Comparison of ENCODE assay signal across 17 cellular contexts in the genomic region with DNA sequence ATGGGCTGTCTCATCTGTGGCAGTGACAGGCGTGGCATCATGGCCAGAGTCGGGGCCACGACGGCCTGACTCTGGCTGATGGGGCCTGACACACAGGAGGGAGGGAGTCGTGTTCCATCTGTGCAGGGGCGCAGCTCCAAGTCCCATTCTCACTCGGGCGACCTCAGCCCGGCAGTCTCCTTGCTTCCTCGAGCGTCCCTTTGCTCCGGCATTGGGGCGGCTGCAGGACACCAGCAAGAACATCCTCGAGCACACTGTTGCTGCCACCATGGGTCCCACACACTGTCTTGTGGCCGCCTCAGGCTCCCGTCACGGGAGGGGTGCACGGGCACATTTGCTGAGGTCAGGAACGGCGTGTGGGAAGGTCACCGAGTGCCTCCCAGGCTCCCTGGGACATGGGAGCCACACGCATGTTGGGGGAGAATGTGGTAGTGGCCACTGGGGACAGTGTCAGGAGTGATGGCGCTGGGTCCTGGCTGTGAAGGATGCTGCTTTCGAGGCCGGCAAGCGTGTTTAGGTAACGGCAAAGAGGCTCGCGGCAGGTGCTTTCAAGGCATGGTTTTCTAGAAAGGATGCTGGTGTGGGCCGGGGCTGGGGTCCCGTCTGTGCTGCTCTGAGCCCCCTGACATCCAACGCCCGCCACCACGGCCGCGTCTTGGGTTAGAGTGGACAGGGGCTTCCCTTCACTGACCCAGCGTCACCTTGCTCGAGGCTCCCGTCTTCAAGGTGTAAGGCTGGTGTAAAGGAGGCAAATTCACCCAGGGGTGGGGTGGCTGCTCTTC. TPM values are rescaled to one million over a fixed set of nuclear protein-coding genes. Genes with fewer than 3 reads are reported as not detected.
DNase-seq lines count a peak whose midpoint lies in the region; ATAC-seq, FAIRE-seq and TF ChIP-seq lines count a peak whose summit lies in the region.
"Had no signal": no experiment of that assay in that cellular context is flagged by ENCODE, and none has a peak within 500 bp of the region (broad histone marks: within the 10 kb centered on the region; RNA-seq: fewer than 3 reads in every experiment).

No MANE protein-coding gene starts in this region.

- H3K4me3 ChIP-seq in K562 (no peak overlapping the region), neuronal stem cell (ENCODE audit: low read length in 2 of 2) (no peak overlapping the region)
- no peak overlapping the region for H3K4me3 ChIP-seq in CD8-positive, alpha-beta memory T cell (ENCODE audit: low read length)
- H3K4me3 ChIP-seq: BLaER1 treated with 17β-estradiol and CSF1 and Interleukin-3, amounts not matched to agents 10 nM and 100 nM had no signal

- H3K18ac ChIP-seq in neuronal stem cell (ENCODE audit: low read length): no peak overlapping the region

- intact Hi-C loops in activated CD4-positive, alpha-beta T cell treated with anti-CD3 and anti-CD28 coated beads, Interleukin-2, amount 10 ng/mL, durations not matched to agents 24 days and 14 days (cut with micrococcal nuclease): loop anchor here (5.0 kb wide), 2 partner anchors 52 to 238 kb away; a partner anchor contains a TSS
- intact Hi-C loops in K562 (cut with micrococcal nuclease): no loop called here
- intact Hi-C loops in CD4-positive, alpha-beta T cell (cut with DNase I, micrococcal nuclease): loop anchor here in 1 of 2 experiments (5.0 kb wide), 1 partner anchor 238 kb away; a partner anchor contains a TSS

- no peak overlapping the region for H3K27ac Mint-ChIP-seq in activated CD4-positive, alpha-beta T cell treated with anti-CD3 and anti-CD28 coated beads, Interleukin-2, amount 10 ng/mL, durations not matched to agents 24 days and 14 days
- H3K27ac Mint-ChIP-seq in CD4-positive, alpha-beta T cell: no peak overlapping the region
- no peak overlapping the region for H3K27ac Mint-ChIP-seq in CD8-positive, alpha-beta memory T cell
- H3K27ac Mint-ChIP-seq in natural killer cell treated with Interleukin-12 subunit alpha and Interleukin-12 subunit beta and Interleukin-15 and Interleukin-18, amount 100 ng/mL, for 72 hours: no peak overlapping the region
- H3K27ac Mint-ChIP-seq: H9 had no signal

- 89% methylated on average over 23 of the region's 39 CpGs for WGBS in K562 (ENCODE audit: insufficient coverage, low coverage, missing lambda C conversion rate)
- WGBS in neuronal stem cell (ENCODE audit: extremely low coverage in 2 of 2, insufficient read length in 2 of 2, insufficient replicate concordance in 1 of 2), 2 donors: no CpG with 5 or more reads among the region's 39 CpGs

- CTCF ChIA-PET in K562 (lab: Yijun Ruan, JAX; ENCODE audit: low intra/inter-chr PET ratio): no interaction called here
- CTCF ChIA-PET in CD4-positive, alpha-beta T cell (lab: Charles Lee): no interaction called here
- CTCF ChIA-PET in CD8-positive, alpha-beta memory T cell (lab: Charles Lee): no interaction called here

- no peaks in the 10 kb centered on the region for H3K27me3 Mint-ChIP-seq in activated CD4-positive, alpha-beta T cell treated with anti-CD3 and anti-CD28 coated beads, Interleukin-2, amount 10 ng/mL, durations not matched to agents 24 days and 14 days
- H3K27me3 Mint-ChIP-seq in CD4-positive, alpha-beta T cell: no peaks in the 10 kb centered on the region
- peaks cover 0 to 2% of the 10 kb centered on the region in 2 donors for H3K27me3 Mint-ChIP-seq in CD8-positive, alpha-beta memory T cell
- H3K27me3 Mint-ChIP-seq in natural killer cell treated with Interleukin-12 subunit alpha and Interleukin-12 subunit beta and Interleukin-15 and Interleukin-18, amount 100 ng/mL, for 72 hours: no peaks in the 10 kb centered on the region

- no peaks in the 10 kb centered on the region for H3K9me3 ChIP-seq in K562 (replicated peaks; ENCODE audit: control insufficient read depth, insufficient read depth, low read depth, low read length)
- H3K9me3 ChIP-seq in neuronal stem cell (replicated peaks in 1 of 2; ENCODE audit: control insufficient read depth in 2 of 2, insufficient read depth in 1 of 2, low read depth in 1 of 2, low read length in 2 of 2): no peaks in the 10 kb centered on the region
- H3K9me3 ChIP-seq in CD4-positive, alpha-beta T cell (ENCODE audit: control insufficient read depth, low read length): no peaks in the 10 kb centered on the region
- no peaks in the 10 kb centered on the region for H3K9me3 ChIP-seq in CD8-positive, alpha-beta memory T cell (ENCODE audit: low read length)

- H2BK12ac ChIP-seq in neuronal stem cell (ENCODE audit: low read length): no peak overlapping the region

- 0 out of 2 replicates have a peak, but pooled peaks cover 3% of the 10 kb centered on the region for H4K20me1 ChIP-seq in K562 (replicated peaks; ENCODE audit: control insufficient read depth, insufficient read depth, low read length)

- TF ChIP-seq EP300 in K562 (IDR thresholded peaks at IDR 0.05; ENCODE audit: low read length): no peak

- H2BK15ac ChIP-seq in neuronal stem cell (ENCODE audit: low read length): no peak overlapping the region

- peaks cover 8% of the 10 kb centered on the region for H3K9me3 Mint-ChIP-seq in activated CD4-positive, alpha-beta T cell treated with anti-CD3 and anti-CD28 coated beads, Interleukin-2, amount 10 ng/mL, durations not matched to agents 24 days and 14 days
- no peaks in the 10 kb centered on the region for H3K9me3 Mint-ChIP-seq in CD4-positive, alpha-beta T cell
- peaks cover 0 to 2% (median 0%) of the 10 kb centered on the region in 5 donors for H3K9me3 Mint-ChIP-seq in CD8-positive, alpha-beta memory T cell
- no peaks in the 10 kb centered on the region for H3K9me3 Mint-ChIP-seq in natural killer cell treated with Interleukin-12 subunit alpha and Interleukin-12 subunit beta and Interleukin-15 and Interleukin-18, amount 100 ng/mL, for 72 hours

- no peaks in the 10 kb centered on the region for H3K9me1 ChIP-seq in K562 (ENCODE audit: control insufficient read depth, insufficient read depth, low read length)

- H2AFZ ChIP-seq in K562 (ENCODE audit: low read depth, low read length) (no peak overlapping the region), neuronal stem cell (ENCODE audit: low read length) (no peak overlapping the region)

- H3K4me3 Mint-ChIP-seq in activated CD4-positive, alpha-beta T cell treated with anti-CD3 and anti-CD28 coated beads, Interleukin-2, amount 10 ng/mL, durations not matched to agents 24 days and 14 days: no peak overlapping the region
- H3K4me3 Mint-ChIP-seq in CD4-positive, alpha-beta T cell: no peak overlapping the region
- H3K4me3 Mint-ChIP-seq in CD8-positive, alpha-beta memory T cell: no peak overlapping the region
- no peak overlapping the region for H3K4me3 Mint-ChIP-seq in natural killer cell treated with Interleukin-12 subunit alpha and Interleukin-12 subunit beta and Interleukin-15 and Interleukin-18, amount 100 ng/mL, for 72 hours
- H3K4me3 Mint-ChIP-seq: H9 had no signal

- in situ Hi-C loops in K562 (cut with MboI): no loop called here

- H3K9ac ChIP-seq in K562 (ENCODE audit: insufficient read depth in 1 of 2, low read depth in 2 of 2, low read length in 2 of 2) (peak overlapping the region in 1 of 2 experiments; percentile 21; a peak in 1 of 4 replicates), neuronal stem cell (ENCODE audit: low read depth, low read length, poor library complexity) (no peak overlapping the region)
- H3K9ac ChIP-seq: BLaER1 treated with 17β-estradiol and CSF1 and Interleukin-3, amounts not matched to agents 10 nM and 100 nM had no signal

- no peak overlapping the region for H2BK120ac ChIP-seq in neuronal stem cell (ENCODE audit: low read depth, low read length)

- ATAC-seq in K562: no peak
- ATAC-seq in CD4-positive, alpha-beta T cell (ENCODE audit: poor library complexity): no peak
- no peak for ATAC-seq in natural killer cell treated with Interleukin-12 subunit alpha and Interleukin-12 subunit beta and Interleukin-15 and Interleukin-18, amount 100 ng/mL, for 72 hours

- peaks cover 15% of the 10 kb centered on the region for H3K79me2 ChIP-seq in K562 (ENCODE audit: control insufficient read depth, insufficient read depth, low read length)

- no peaks in the 10 kb centered on the region; a peak in 1 of 5 replicates for H3K27me3 ChIP-seq in K562 (ENCODE audit: control insufficient read depth in 2 of 2, insufficient read depth in 2 of 2, low read length in 2 of 2)
- no peaks in the 10 kb centered on the region for H3K27me3 ChIP-seq in neuronal stem cell (ENCODE audit: control insufficient read depth in 3 of 3, insufficient read depth in 3 of 3, low read depth in 1 of 3, low read length in 3 of 3)
- no peaks in the 10 kb centered on the region for H3K27me3 ChIP-seq in CD4-positive, alpha-beta T cell (ENCODE audit: control insufficient read depth, insufficient read depth, low read length)
- H3K27me3 ChIP-seq in CD8-positive, alpha-beta memory T cell (ENCODE audit: insufficient read depth, low read length, poor library complexity, severe bottlenecking): no peaks in the 10 kb centered on the region
- H3K27me3 ChIP-seq: BLaER1 treated with 17β-estradiol and CSF1 and Interleukin-3, amounts not matched to agents 10 nM and 100 nM had no signal

- no peak overlapping the region for H2AK5ac ChIP-seq in neuronal stem cell (ENCODE audit: low read depth, low read length)

- peak; percentile 41; the same call in 1 of the 2 replicates for TF ChIP-seq POLR2A in K562 (conservative IDR thresholded peaks at IDR 0.05)

- H3K4me1 Mint-ChIP-seq in activated CD4-positive, alpha-beta T cell treated with anti-CD3 and anti-CD28 coated beads, Interleukin-2, amount 10 ng/mL, durations not matched to agents 24 days and 14 days: peaks cover 10% of the 10 kb centered on the region
- H3K4me1 Mint-ChIP-seq in CD4-positive, alpha-beta T cell (ENCODE audit: low read depth): peaks cover 10% of the 10 kb centered on the region
- H3K4me1 Mint-ChIP-seq in CD8-positive, alpha-beta memory T cell: peaks cover 4 to 14% (median 5%) of the 10 kb centered on the region in 3 donors
- H3K4me1 Mint-ChIP-seq in natural killer cell treated with Interleukin-12 subunit alpha and Interleukin-12 subunit beta and Interleukin-15 and Interleukin-18, amount 100 ng/mL, for 72 hours (ENCODE audit: low read depth in 2 of 2): peaks cover 13 to 15% of the 10 kb centered on the region in 2 donors

- no peak overlapping the region for H3K4ac ChIP-seq in neuronal stem cell (ENCODE audit: low read length)

- no peak for TF ChIP-seq CTCF in K562 (IDR thresholded peaks at IDR 0.05 in 2 of 3, conservative IDR thresholded peaks at IDR 0.05 in 1 of 3; ENCODE audit: insufficient read depth in 2 of 3, low read depth in 1 of 3, low read length in 3 of 3)
- TF ChIP-seq CTCF in CD4-positive, alpha-beta T cell (IDR thresholded peaks at IDR 0.05): no peak

- H2BK5ac ChIP-seq in neuronal stem cell (ENCODE audit: low read length): no peak overlapping the region

- no peak for TF ChIP-seq RAD21 in K562 (CRISPR knock-in tag; conservative IDR thresholded peaks at IDR 0.05 in 1 of 2, IDR thresholded peaks at IDR 0.05 in 1 of 2)

- H3K14ac ChIP-seq in neuronal stem cell (ENCODE audit: low read length): no peak overlapping the region

- H3K23ac ChIP-seq in neuronal stem cell (ENCODE audit: low read depth, low read length, poor library complexity): peak overlapping the region; percentile 37

- H3K79me1 ChIP-seq in neuronal stem cell (ENCODE audit: low read depth, low read length): peaks cover 14% of the 10 kb centered on the region

- H3K36me3 ChIP-seq in K562 (ENCODE audit: control insufficient read depth, insufficient read depth, low read length) (peaks cover 51% of the 10 kb centered on the region; the same call in 2 of the 3 replicates), neuronal stem cell (replicated peaks in 1 of 2; ENCODE audit: control insufficient read depth in 2 of 2, insufficient read depth in 2 of 2, low read length in 2 of 2) (peaks cover 43 to 55% of the 10 kb centered on the region in 2 donors)
- H3K36me3 ChIP-seq in CD8-positive, alpha-beta memory T cell (ENCODE audit: insufficient read depth, low read length): peaks cover 11% of the 10 kb centered on the region

- BruUV-seq in K562 (replicated peaks; lab: Mats Ljungman, UMichigan): no TSS peak

- H3K4me1 ChIP-seq in K562 (replicated peaks in 1 of 2; ENCODE audit: control insufficient read depth in 2 of 2, insufficient read depth in 2 of 2, low read length in 2 of 2) (peaks cover 0 to 63% of the 10 kb centered on the region in 2 experiments; a peak in 2 of 5 replicates), neuronal stem cell (ENCODE audit: control insufficient read depth in 2 of 2, insufficient read depth in 1 of 2, low read depth in 1 of 2, low read length in 2 of 2) (peaks cover 3 to 6% of the 10 kb centered on the region in 2 donors)
- H3K4me1 ChIP-seq in CD8-positive, alpha-beta memory T cell (ENCODE audit: insufficient read depth, low read length): peaks cover 13% of the 10 kb centered on the region

- H3K4me2 ChIP-seq in K562 (ENCODE audit: insufficient read depth, low read length): no peak overlapping the region
- no peak overlapping the region for H3K4me2 ChIP-seq in neuronal stem cell (ENCODE audit: insufficient read depth, low read length, poor library complexity, severe bottlenecking)
- H3K4me2 ChIP-seq: BLaER1 treated with 17β-estradiol and CSF1 and Interleukin-3, amounts not matched to agents 10 nM and 100 nM had no signal

- POLR2A ChIA-PET in K562 (lab: Yijun Ruan, JAX): no interaction called here
- POLR2A ChIA-PET in CD4-positive, alpha-beta T cell (lab: Charles Lee): no interaction called here
- POLR2A ChIA-PET in CD8-positive, alpha-beta memory T cell (lab: Charles Lee): no interaction called here

- H3K27ac ChIP-seq in K562 (ENCODE audit: extremely low read depth, low read depth, low read length) (no peak overlapping the region; the same call in 2 of the 3 replicates), neuronal stem cell (replicated peaks; ENCODE audit: low read length) (no peak overlapping the region)
- no peak overlapping the region for H3K27ac ChIP-seq in CD4-positive, alpha-beta T cell (ENCODE audit: low read depth, low read length)
- H3K27ac ChIP-seq in CD8-positive, alpha-beta memory T cell (ENCODE audit: low read depth, low read length): no peak overlapping the region
- H3K27ac ChIP-seq: 22Rv1; BLaER1 treated with 17β-estradiol and CSF1 and Interleukin-3, amounts not matched to agents 10 nM and 100 nM had no signal

- FAIRE-seq in K562 (lab: Jason Lieb, UNC): no peak
- FAIRE-seq: GM19239 had no signal

- no peak overlapping the region for H4K91ac ChIP-seq in neuronal stem cell (ENCODE audit: low read depth, low read length, poor library complexity)

- peak; percentile 58 for DNase-seq in activated CD4-positive, alpha-beta T cell treated with anti-CD3 and anti-CD28 coated beads, Interleukin-2, amount 10 ng/mL, durations not matched to agents 24 days and 14 days
- no peak for DNase-seq in activated CD4-positive, alpha-beta T cell treated with anti-CD3 and anti-CD28 coated beads, Interleukin-2, amount 50 U/mL, for 1 hour
- DNase-seq in K562 (ENCODE audit: extremely low read depth in 1 of 4, low spot score in 3 of 4) (no peak), neuronal stem cell (ENCODE audit: low spot score) (no peak)
- no peak for DNase-seq in CD4-positive, alpha-beta T cell
- no peak for DNase-seq in CD8-positive, alpha-beta memory T cell
- no peak for DNase-seq in natural killer cell treated with Interleukin-12 subunit alpha and Interleukin-12 subunit beta and Interleukin-15 and Interleukin-18, amount 100 ng/mL, for 72 hours (ENCODE audit: low spot score)
- DNase-seq: AML-193; CD4-positive, CD25-positive, alpha-beta regulatory T cell; DMS79 treated with DMSO at 0.1 percent for 48 hours; EL; GDM1; GOT3; H9 had no signal

- H4K8ac ChIP-seq in neuronal stem cell (ENCODE audit: low read depth, low read length): no peak overlapping the region

- H3K36me3 Mint-ChIP-seq in activated CD4-positive, alpha-beta T cell treated with anti-CD3 and anti-CD28 coated beads, Interleukin-2, amount 10 ng/mL, durations not matched to agents 24 days and 14 days (ENCODE audit: low read depth): peaks cover 35% of the 10 kb centered on the region
- peaks cover 43% of the 10 kb centered on the region for H3K36me3 Mint-ChIP-seq in CD4-positive, alpha-beta T cell (ENCODE audit: low read depth)
- peaks cover 11 to 57% (median 13%) of the 10 kb centered on the region in 3 donors for H3K36me3 Mint-ChIP-seq in CD8-positive, alpha-beta memory T cell
- H3K36me3 Mint-ChIP-seq in natural killer cell treated with Interleukin-12 subunit alpha and Interleukin-12 subunit beta and Interleukin-15 and Interleukin-18, amount 100 ng/mL, for 72 hours: peaks cover 10% of the 10 kb centered on the region

RNA-seq across cellular contexts. Expression of a gene that starts 3.4 kb away (rescaled TPM):
- total RNA-seq in activated CD4-positive, alpha-beta T cell treated with anti-CD3 and anti-CD28 coated beads, Interleukin-2, amount 10 ng/mL, durations not matched to agents 24 days and 14 days: 9.5 and 10.0 TPM in 2 replicates
- total RNA-seq in K562 (2011; cell fraction: chromatin; rRNA removed; ENCODE audit: low replicate concordance): 6.2 and 19.6 TPM in 2 replicates
- 14.0 and 17.2 TPM in 2 replicates for total RNA-seq in K562 (2011; cell fraction: nucleolus; rRNA removed)
- 8.0 and 12.0 TPM in 2 replicates for total RNA-seq in K562 (2011; cell fraction: nucleoplasm; rRNA removed)
- total RNA-seq in K562 (2014; rRNA removed) (0.94 and 1.2 TPM in 2 replicates), K562 (2014; rRNA removed; fragmentation: Illumina TruSeq; extraction: Trizol) (0.25 and 0.48 TPM in 2 replicates), K562 (2015; rRNA removed; fragmentation: Illumina TruSeq; extraction: Trizol) (0.53 and 0.72 TPM in 2 replicates), K562 (2021) (1.6 TPM in 2 replicates)
- polyA plus RNA-seq in K562 (2011; rRNA removed) (2.6 and 9.3 TPM in 2 replicates), K562 (2014; fragmentation: Illumina TruSeq; extraction: Trizol) (0.78 and 1.4 TPM in 2 replicates), K562 (2014; fragmentation: Nextera tagmentation; extraction: Ambion mirVana) (under 1 TPM; 0.07 to 0.13 TPM), K562 (2014; rRNA removed) (1.6 and 3.9 TPM in 2 replicates)
- polyA plus RNA-seq in K562 (2011; cell fraction: cytosol; rRNA removed): 3.7 and 5.5 TPM in 2 replicates
- polyA plus RNA-seq in K562 (2011; cell fraction: nucleus; rRNA removed): 59.2 and 77.4 TPM in 2 replicates
- 2.1 and 5.9 TPM in 2 replicates for polyA plus RNA-seq in K562 (2012)
- polyA minus RNA-seq in K562 (2011; rRNA and poly(A)+ RNA removed): 0.60 and 0.74 TPM in 2 replicates
- not detected in 2 replicates for polyA minus RNA-seq in K562 (2011; cell fraction: cytosol; rRNA and poly(A)+ RNA removed)
- polyA minus RNA-seq in K562 (2011; cell fraction: nucleus; rRNA and poly(A)+ RNA removed): 5.4 and 8.3 TPM in 2 replicates
- polyA plus RNA-seq in neuronal stem cell (2013, experiment 1 of 2): 2.5 TPM
- polyA plus RNA-seq in neuronal stem cell (2013, experiment 2 of 2): 2.3 TPM
- total RNA-seq in CD4-positive, alpha-beta T cell: 10 to 100 TPM; 17.4 to 17.9 TPM
- 1 to 10 TPM; 8.9 to 9.7 TPM for total RNA-seq in CD8-positive, alpha-beta memory T cell
- 0.58 TPM for polyA plus RNA-seq in CD8-positive, alpha-beta memory T cell
- 1 to 10 TPM; 5.7 to 5.9 TPM for total RNA-seq in natural killer cell treated with Interleukin-12 subunit alpha and Interleukin-12 subunit beta and Interleukin-15 and Interleukin-18, amount 100 ng/mL, for 72 hours

RNA-seq across cellular contexts. Expression of a gene that starts 4.0 kb away (rescaled TPM):
- 184 and 185 TPM in 2 replicates for total RNA-seq in activated CD4-positive, alpha-beta T cell treated with anti-CD3 and anti-CD28 coated beads, Interleukin-2, amount 10 ng/mL, durations not matched to agents 24 days and 14 days
- 14.5 and 31.8 TPM in 2 replicates for total RNA-seq in K562 (2011; cell fraction: chromatin; rRNA removed; ENCODE audit: low replicate concordance)
- total RNA-seq in K562 (2011; cell fraction: nucleolus; rRNA removed): 13.9 and 14.7 TPM in 2 replicates
- 13.0 and 13.8 TPM in 2 replicates for total RNA-seq in K562 (2011; cell fraction: nucleoplasm; rRNA removed)
- 6.0 TPM in 2 replicates for total RNA-seq in K562 (2014; rRNA removed)
- total RNA-seq in K562 (2014; rRNA removed; fragmentation: Illumina TruSeq; extraction: Trizol): 2.6 and 2.7 TPM in 2 replicates
- total RNA-seq in K562 (2015; rRNA removed; fragmentation: Illumina TruSeq; extraction: Trizol): 5.4 and 5.8 TPM in 2 replicates
- total RNA-seq in K562 (2021): 20.5 and 24.1 TPM in 2 replicates
- 10.9 and 24.8 TPM in 2 replicates for polyA plus RNA-seq in K562 (2011; rRNA removed)
- 30.7 and 31.8 TPM in 2 replicates for polyA plus RNA-seq in K562 (2011; cell fraction: cytosol; rRNA removed)
- polyA plus RNA-seq in K562 (2011; cell fraction: nucleus; rRNA removed): 10.5 and 12.5 TPM in 2 replicates
- polyA plus RNA-seq in K562 (2012): 10.9 and 12.9 TPM in 2 replicates
- 11.9 and 12.0 TPM in 2 replicates for polyA plus RNA-seq in K562 (2014; fragmentation: Illumina TruSeq; extraction: Trizol)
- polyA plus RNA-seq in K562 (2014; fragmentation: Nextera tagmentation; extraction: Ambion mirVana): 1 to 10 TPM; 1.1 to 2.2 TPM
- polyA plus RNA-seq in K562 (2014; rRNA removed): 8.2 and 10.3 TPM in 2 replicates
- polyA minus RNA-seq in K562 (2011; rRNA and poly(A)+ RNA removed): 10.3 and 10.6 TPM in 2 replicates
- 26.8 and 37.9 TPM in 2 replicates for polyA minus RNA-seq in K562 (2011; cell fraction: cytosol; rRNA and poly(A)+ RNA removed)
- 3.9 and 8.2 TPM in 2 replicates for polyA minus RNA-seq in K562 (2011; cell fraction: nucleus; rRNA and poly(A)+ RNA removed)
- 15.6 TPM for polyA plus RNA-seq in neuronal stem cell (2013, experiment 1 of 2)
- polyA plus RNA-seq in neuronal stem cell (2013, experiment 2 of 2): 16.1 TPM
- 10 to 100 TPM; 96.4 to 97.3 TPM for total RNA-seq in CD4-positive, alpha-beta T cell
- 100 to 1,000 TPM; 171 to 188 TPM for total RNA-seq in CD8-positive, alpha-beta memory T cell
- 106 TPM for polyA plus RNA-seq in CD8-positive, alpha-beta memory T cell
- 100 to 1,000 TPM; 180 to 212 TPM for total RNA-seq in natural killer cell treated with Interleukin-12 subunit alpha and Interleukin-12 subunit beta and Interleukin-15 and Interleukin-18, amount 100 ng/mL, for 72 hours

RNA-seq across cellular contexts. Expression of a gene that starts 49.1 kb away (rescaled TPM):
- 159 and 169 TPM in 2 replicates for total RNA-seq in activated CD4-positive, alpha-beta T cell treated with anti-CD3 and anti-CD28 coated beads, Interleukin-2, amount 10 ng/mL, durations not matched to agents 24 days and 14 days
- total RNA-seq in K562 (2011; cell fraction: chromatin; rRNA removed; ENCODE audit: low replicate concordance): 62.3 and 206 TPM in 2 replicates
- total RNA-seq in K562 (2011; cell fraction: nucleolus; rRNA removed): 137 and 161 TPM in 2 replicates
- 83.2 and 85.9 TPM in 2 replicates for total RNA-seq in K562 (2011; cell fraction: nucleoplasm; rRNA removed)
- 83.9 and 114 TPM in 2 replicates for total RNA-seq in K562 (2014; rRNA removed)
- total RNA-seq in K562 (2014; rRNA removed; fragmentation: Illumina TruSeq; extraction: Trizol): 19.3 and 22.0 TPM in 2 replicates
- total RNA-seq in K562 (2015; rRNA removed; fragmentation: Illumina TruSeq; extraction: Trizol): 48.6 and 51.9 TPM in 2 replicates
- 179 and 191 TPM in 2 replicates for total RNA-seq in K562 (2021)
- polyA plus RNA-seq in K562 (2011; rRNA removed): 59.3 and 97.4 TPM in 2 replicates
- polyA plus RNA-seq in K562 (2011; cell fraction: cytosol; rRNA removed): 77.0 and 149 TPM in 2 replicates
- 131 and 186 TPM in 2 replicates for polyA plus RNA-seq in K562 (2011; cell fraction: nucleus; rRNA removed)
- 69.2 and 176 TPM in 2 replicates for polyA plus RNA-seq in K562 (2012)
- 44.6 and 77.5 TPM in 2 replicates for polyA plus RNA-seq in K562 (2014; fragmentation: Illumina TruSeq; extraction: Trizol)
- polyA plus RNA-seq in K562 (2014; fragmentation: Nextera tagmentation; extraction: Ambion mirVana): 1 to 10 TPM; 5.1 to 5.5 TPM
- 87.2 and 91.7 TPM in 2 replicates for polyA plus RNA-seq in K562 (2014; rRNA removed)
- 39.4 and 48.9 TPM in 2 replicates for polyA minus RNA-seq in K562 (2011; rRNA and poly(A)+ RNA removed)
- polyA minus RNA-seq in K562 (2011; cell fraction: cytosol; rRNA and poly(A)+ RNA removed): 99.7 and 155 TPM in 2 replicates
- 43.6 and 57.8 TPM in 2 replicates for polyA minus RNA-seq in K562 (2011; cell fraction: nucleus; rRNA and poly(A)+ RNA removed)
- 138 TPM for polyA plus RNA-seq in neuronal stem cell (2013, experiment 1 of 2)
- 146 TPM for polyA plus RNA-seq in neuronal stem cell (2013, experiment 2 of 2)
- 100 to 1,000 TPM; 325 to 347 TPM for total RNA-seq in CD4-positive, alpha-beta T cell
- total RNA-seq in CD8-positive, alpha-beta memory T cell: 100 to 1,000 TPM; 137 to 147 TPM
- 50.8 TPM for polyA plus RNA-seq in CD8-positive, alpha-beta memory T cell
- total RNA-seq in natural killer cell treated with Interleukin-12 subunit alpha and Interleukin-12 subunit beta and Interleukin-15 and Interleukin-18, amount 100 ng/mL, for 72 hours: 100 to 1,000 TPM; 303 to 308 TPM

RNA-seq across cellular contexts. Expression of a gene that starts 51.2 kb away (rescaled TPM):
- 104 and 113 TPM in 2 replicates for total RNA-seq in activated CD4-positive, alpha-beta T cell treated with anti-CD3 and anti-CD28 coated beads, Interleukin-2, amount 10 ng/mL, durations not matched to agents 24 days and 14 days
- total RNA-seq in K562 (2011; cell fraction: chromatin; rRNA removed; ENCODE audit: low replicate concordance): 129 and 304 TPM in 2 replicates
- total RNA-seq in K562 (2011; cell fraction: nucleolus; rRNA removed): 133 and 146 TPM in 2 replicates
- 118 and 124 TPM in 2 replicates for total RNA-seq in K562 (2011; cell fraction: nucleoplasm; rRNA removed)
- 52.0 and 68.7 TPM in 2 replicates for total RNA-seq in K562 (2014; rRNA removed)
- 23.3 and 28.0 TPM in 2 replicates for total RNA-seq in K562 (2014; rRNA removed; fragmentation: Illumina TruSeq; extraction: Trizol)
- 35.9 and 36.9 TPM in 2 replicates for total RNA-seq in K562 (2015; rRNA removed; fragmentation: Illumina TruSeq; extraction: Trizol)
- total RNA-seq in K562 (2021): 72.3 and 86.1 TPM in 2 replicates
- 34.9 and 55.0 TPM in 2 replicates for polyA plus RNA-seq in K562 (2011; rRNA removed)
- polyA plus RNA-seq in K562 (2011; cell fraction: cytosol; rRNA removed): 49.2 and 58.1 TPM in 2 replicates
- polyA plus RNA-seq in K562 (2011; cell fraction: nucleus; rRNA removed): 226 and 232 TPM in 2 replicates
- 95.5 and 117 TPM in 2 replicates for polyA plus RNA-seq in K562 (2012)
- polyA plus RNA-seq in K562 (2014; fragmentation: Illumina TruSeq; extraction: Trizol): 82.1 and 90.4 TPM in 2 replicates
- 1 to 10 TPM; 1.2 to 1.6 TPM for polyA plus RNA-seq in K562 (2014; fragmentation: Nextera tagmentation; extraction: Ambion mirVana)
- 47.5 and 48.7 TPM in 2 replicates for polyA plus RNA-seq in K562 (2014; rRNA removed)
- 42.6 and 42.8 TPM in 2 replicates for polyA minus RNA-seq in K562 (2011; rRNA and poly(A)+ RNA removed)
- 69.3 and 76.0 TPM in 2 replicates for polyA minus RNA-seq in K562 (2011; cell fraction: cytosol; rRNA and poly(A)+ RNA removed)
- polyA minus RNA-seq in K562 (2011; cell fraction: nucleus; rRNA and poly(A)+ RNA removed): 40.8 and 59.9 TPM in 2 replicates
- 60.6 TPM for polyA plus RNA-seq in neuronal stem cell (2013, experiment 1 of 2)
- polyA plus RNA-seq in neuronal stem cell (2013, experiment 2 of 2): 60.3 TPM
- 10 to 100 TPM; 41.8 to 41.9 TPM for total RNA-seq in CD4-positive, alpha-beta T cell
- 10 to 100 TPM; 96.5 to 99.2 TPM for total RNA-seq in CD8-positive, alpha-beta memory T cell
- polyA plus RNA-seq in CD8-positive, alpha-beta memory T cell: 44.2 TPM
- total RNA-seq in natural killer cell treated with Interleukin-12 subunit alpha and Interleukin-12 subunit beta and Interleukin-15 and Interleukin-18, amount 100 ng/mL, for 72 hours: 100 to 1,000 TPM; 126 to 191 TPM
